Comparison of ENCODE assay signal across 8 cellular contexts in genomic region chr5:89343666-89344065, GRCh38.
DNase-seq lines count a peak whose midpoint lies in the region; ATAC-seq lines count a peak whose summit lies in the region.

No MANE protein-coding gene starts in this region.

- CTCF ChIA-PET in activated CD4-positive, alpha-beta memory T cell treated with anti-CD3 and anti-CD28 coated beads, Interleukin-2, amount 10 ng/mL, durations not matched to agents 7 days and 5 days (lab: Charles Lee): no interaction called here

- no peaks in the 10 kb centered on the region for H3K27me3 Mint-ChIP-seq in activated CD4-positive, alpha-beta memory T cell treated with anti-CD3 and anti-CD28 coated beads, Interleukin-2, amount 10 ng/mL, durations not matched to agents 7 days and 5 days

- H3K36me3 Mint-ChIP-seq in activated CD4-positive, alpha-beta memory T cell treated with anti-CD3 and anti-CD28 coated beads, Interleukin-2, amount 10 ng/mL, durations not matched to agents 7 days and 5 days (ENCODE audit: low read depth): no peaks in the 10 kb centered on the region

- no peaks in the 10 kb centered on the region for H3K4me1 Mint-ChIP-seq in activated CD4-positive, alpha-beta memory T cell treated with anti-CD3 and anti-CD28 coated beads, Interleukin-2, amount 10 ng/mL, durations not matched to agents 7 days and 5 days

- DNase-seq in COLO668 (lab: John Stamatoyannopoulos, UW; ENCODE audit: unreplicated experiment) (peak; percentile 52), SW480 (ENCODE audit: low spot score) (peak; percentile 10), left lobe of liver (ENCODE audit: low spot score) (no peak), globus pallidus (ENCODE audit: low spot score) (no peak), Right ventricle myocardium superior (no peak)
- DNase-seq in activated CD4-positive, alpha-beta memory T cell treated with anti-CD3 and anti-CD28 coated beads, Interleukin-2, amount 10 ng/mL, durations not matched to agents 7 days and 5 days: no peak

- POLR2A ChIA-PET in activated CD4-positive, alpha-beta memory T cell treated with anti-CD3 and anti-CD28 coated beads, Interleukin-2, amount 10 ng/mL, durations not matched to agents 7 days and 5 days (lab: Charles Lee): no interaction called here

- intact Hi-C loops in Right ventricle myocardium superior (cut with DNase I): no loop called here

- H3K27ac Mint-ChIP-seq in activated CD4-positive, alpha-beta memory T cell treated with anti-CD3 and anti-CD28 coated beads, Interleukin-2, amount 10 ng/mL, durations not matched to agents 7 days and 5 days: no peak overlapping the region

- ATAC-seq in GM19438 (IDR thresholded peaks at IDR 0.05; ENCODE audit: low read depth, unreplicated experiment) (peak; percentile 94), HG03378 (IDR thresholded peaks at IDR 0.05; ENCODE audit: unreplicated experiment) (peak; percentile 94), left lobe of liver (no peak), Right ventricle myocardium superior (ENCODE audit: poor library complexity) (no peak)

- H3K4me3 Mint-ChIP-seq in activated CD4-positive, alpha-beta memory T cell treated with anti-CD3 and anti-CD28 coated beads, Interleukin-2, amount 10 ng/mL, durations not matched to agents 7 days and 5 days: no peak overlapping the region

- no peaks in the 10 kb centered on the region for H3K9me3 Mint-ChIP-seq in activated CD4-positive, alpha-beta memory T cell treated with anti-CD3 and anti-CD28 coated beads, Interleukin-2, amount 10 ng/mL, durations not matched to agents 7 days and 5 days

Comparison
In these comparisons a context has a peak if more than half of its experiments do, and no peak if none do; other contexts are left out.
1. DNase-seq: peak in COLO668 (single experiment) and SW480 (single experiment); none in left lobe of liver (single experiment), activated CD4-positive, alpha-beta memory T cell treated with anti-CD3 and anti-CD28 coated beads, Interleukin-2, amount 10 ng/mL, durations not matched to agents 7 days and 5 days (single experiment), globus pallidus (single experiment) and Right ventricle myocardium superior (single experiment).
2. ATAC-seq: peak in GM19438 (single experiment) and HG03378 (single experiment); none in left lobe of liver (single experiment) and Right ventricle myocardium superior (single experiment).